1 cellular context compared by ENCODE assay signal in the genomic region with DNA sequence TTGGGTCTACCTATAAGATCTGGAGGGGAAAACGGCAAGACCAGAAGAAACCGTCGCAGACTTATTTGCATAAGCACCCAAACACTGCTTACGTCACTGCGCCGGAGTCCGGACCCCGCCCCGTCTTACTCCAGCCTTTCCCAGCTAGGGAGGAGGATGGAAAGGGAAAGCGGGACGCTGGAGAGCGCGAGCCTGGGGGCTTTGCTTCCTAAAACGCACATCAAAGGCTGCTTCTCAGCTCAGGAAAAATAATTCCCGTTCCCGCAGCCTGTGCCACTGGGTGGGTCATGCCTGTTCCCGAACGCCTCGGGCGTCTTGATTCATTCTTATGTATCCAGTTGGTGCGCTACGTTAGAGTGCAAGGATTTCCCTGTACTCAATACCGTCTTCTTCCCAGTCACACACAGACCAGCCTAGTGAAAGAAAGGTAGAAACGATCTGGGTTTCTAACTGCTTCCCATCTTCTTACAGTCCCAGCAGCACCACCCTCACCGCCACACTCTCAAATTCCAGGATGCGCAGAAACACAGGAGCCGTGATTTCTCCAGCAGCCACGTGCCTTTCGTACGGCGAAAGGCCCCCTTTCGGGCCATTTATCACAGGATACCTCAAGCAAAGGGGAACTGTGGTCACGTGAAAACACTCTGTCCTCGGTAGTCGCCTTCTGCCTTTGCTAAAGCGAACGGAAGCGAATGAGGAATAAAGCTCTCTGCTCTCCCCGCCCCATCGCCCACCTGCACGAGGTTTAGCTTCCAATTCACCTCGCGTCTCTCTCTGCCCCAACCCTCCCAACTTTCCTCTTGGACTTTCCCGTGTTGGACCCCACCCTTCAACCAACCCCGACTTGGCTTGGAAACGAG.
TF ChIP-seq lines count a peak whose summit lies in the region.

No MANE protein-coding gene starts in this region.

TF ChIP-seq in WTC11, 78 proteins besides CTCF, POLR2A, EP300 and RAD21 (continued from another document):
- TF ChIP-seq HMGXB4 (CRISPR knock-in tag; IDR thresholded peaks at IDR 0.05) (peak; percentile 7; the same call in 1 of the 2 replicates), ZNF317 (CRISPR knock-in tag; IDR thresholded peaks at IDR 0.05; ENCODE audit: borderline replicate concordance, low read depth) (no peak), NFE2L1 (CRISPR knock-in tag; IDR thresholded peaks at IDR 0.05) (peak; percentile 77; the same call in 1 of the 2 replicates), MXD4 (CRISPR knock-in tag; IDR thresholded peaks at IDR 0.05; ENCODE audit: borderline replicate concordance) (no peak), NFYB (CRISPR knock-in tag; conservative IDR thresholded peaks at IDR 0.05; ENCODE audit: low read depth) (no peak), JUN (CRISPR knock-in tag; IDR thresholded peaks at IDR 0.05) (no peak), CREM (CRISPR knock-in tag; IDR thresholded peaks at IDR 0.05) (0 out of 2 replicates have a peak, but pooled peaks have one; percentile 29), ELF4 (CRISPR knock-in tag; IDR thresholded peaks at IDR 0.05; ENCODE audit: low read depth) (no peak)
- TF ChIP-seq, protein P1, sequence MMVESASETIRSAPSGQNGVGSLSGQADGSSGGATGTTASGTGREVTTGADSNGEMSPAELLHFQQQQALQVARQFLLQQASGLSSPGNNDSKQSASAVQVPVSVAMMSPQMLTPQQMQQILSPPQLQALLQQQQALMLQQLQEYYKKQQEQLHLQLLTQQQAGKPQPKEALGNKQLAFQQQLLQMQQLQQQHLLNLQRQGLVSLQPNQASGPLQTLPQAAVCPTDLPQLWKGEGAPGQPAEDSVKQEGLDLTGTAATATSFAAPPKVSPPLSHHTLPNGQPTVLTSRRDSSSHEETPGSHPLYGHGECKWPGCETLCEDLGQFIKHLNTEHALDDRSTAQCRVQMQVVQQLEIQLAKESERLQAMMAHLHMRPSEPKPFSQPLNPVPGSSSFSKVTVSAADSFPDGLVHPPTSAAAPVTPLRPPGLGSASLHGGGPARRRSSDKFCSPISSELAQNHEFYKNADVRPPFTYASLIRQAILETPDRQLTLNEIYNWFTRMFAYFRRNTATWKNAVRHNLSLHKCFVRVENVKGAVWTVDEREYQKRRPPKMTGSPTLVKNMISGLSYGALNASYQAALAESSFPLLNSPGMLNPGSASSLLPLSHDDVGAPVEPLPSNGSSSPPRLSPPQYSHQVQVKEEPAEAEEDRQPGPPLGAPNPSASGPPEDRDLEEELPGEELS (CRISPR knock-in tag; IDR thresholded peaks at IDR 0.05): peak; percentile 61; the same call in 1 of the 2 replicates
- TF ChIP-seq, protein P2, sequence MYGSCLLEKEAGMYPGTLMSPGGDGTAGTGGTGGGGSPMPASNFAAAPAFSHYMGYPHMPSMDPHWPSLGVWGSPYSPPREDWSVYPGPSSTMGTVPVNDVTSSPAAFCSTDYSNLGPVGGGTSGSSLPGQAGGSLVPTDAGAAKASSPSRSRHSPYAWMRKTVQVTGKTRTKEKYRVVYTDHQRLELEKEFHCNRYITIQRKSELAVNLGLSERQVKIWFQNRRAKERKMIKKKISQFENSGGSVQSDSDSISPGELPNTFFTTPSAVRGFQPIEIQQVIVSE (CRISPR knock-in tag; IDR thresholded peaks at IDR 0.05; ENCODE audit: borderline replicate concordance): no peak
